Comparison of ENCODE assay signal across 8 cellular contexts in the genomic region with DNA sequence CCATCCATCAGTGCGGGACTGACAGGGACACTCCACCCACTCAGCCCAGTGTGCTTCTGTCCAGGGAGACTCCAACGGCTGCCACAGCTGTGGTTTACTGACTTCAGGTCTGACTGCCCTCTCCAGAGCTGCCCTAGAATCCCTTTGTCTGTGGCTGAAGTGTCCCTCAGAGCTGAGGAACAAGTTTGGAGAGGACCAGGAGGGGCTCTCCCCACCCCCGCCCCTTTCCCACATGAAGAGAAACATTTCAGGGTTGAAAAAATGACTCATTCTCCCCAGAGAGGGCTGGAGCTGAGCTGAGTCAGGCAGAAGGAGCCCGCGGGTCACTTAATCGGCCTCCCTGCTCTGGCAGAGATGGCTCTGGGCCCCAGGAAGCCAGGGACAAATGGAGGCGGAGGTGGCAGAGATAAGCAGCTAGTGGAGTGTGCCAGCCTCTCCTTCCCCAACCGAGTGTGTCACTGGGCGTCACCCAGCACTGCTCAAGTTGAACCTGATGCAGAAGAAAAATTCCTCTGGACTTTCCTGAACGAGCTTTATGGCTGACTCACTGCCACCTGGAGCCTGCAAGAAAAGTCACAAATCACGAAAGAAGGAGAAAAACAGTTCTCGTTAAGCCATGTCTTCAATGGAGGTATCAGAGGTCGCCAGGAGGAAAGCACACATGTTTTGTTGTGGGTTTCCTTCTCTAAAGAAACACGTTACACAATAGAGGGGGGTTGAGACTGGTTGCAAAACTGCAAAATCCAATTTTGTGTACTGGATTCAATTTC. TPM values are rescaled to one million over a fixed set of nuclear protein-coding genes. Genes with fewer than 3 reads are reported as not detected.
DNase-seq lines count a peak whose midpoint lies in the region; ATAC-seq and TF ChIP-seq lines count a peak whose summit lies in the region.

No MANE protein-coding gene starts in this region.

- H3K9me3 Mint-ChIP-seq in activated naive CD4-positive, alpha-beta T cell treated with anti-CD3 and anti-CD28 coated beads for 36 hours, result no peaks in the 10 kb centered on the region

- ATAC-seq in heart left ventricle (peak; percentile 65 to 88 (median 78)), gastrocnemius medialis (peak; percentile 73), HG02970 (IDR thresholded peaks at IDR 0.05; ENCODE audit: low FRiP score, unreplicated experiment) (no peak)

- H3K36me3 ChIP-seq in heart left ventricle (no peaks in the 10 kb centered on the region), gastrocnemius medialis (no peaks in the 10 kb centered on the region)

- H3K4me1 Mint-ChIP-seq in activated naive CD4-positive, alpha-beta T cell treated with anti-CD3 and anti-CD28 coated beads for 36 hours (ENCODE audit: low read depth), result peaks cover 90% of the 10 kb centered on the region

- peak; percentile 32 for DNase-seq in NCI-H2171 treated with DMSO at 0.1 percent for 48 hours (lab: John Stamatoyannopoulos, UW)
- no peak for DNase-seq in NCI-H2171 (lab: John Stamatoyannopoulos, UW)
- peak; percentile 99 for DNase-seq in RPMI7951 (ENCODE audit: low read depth)
- DNase-seq in activated naive CD4-positive, alpha-beta T cell treated with anti-CD3 and anti-CD28 coated beads for 36 hours, result peak; percentile 89
- DNase-seq in heart left ventricle, result peak; percentile 79 to 92 (median 85)
- peak; percentile 66 to 74 for DNase-seq in gastrocnemius medialis
- DNase-seq in NCI-H524 treated with DMSO at 0.1 percent for 48 hours (lab: John Stamatoyannopoulos, UW), result no peak

- H3K4me3 ChIP-seq in heart left ventricle, result peak overlapping the region in 2 of 12 donors; percentile 0 to 2
- no peak overlapping the region for H3K4me3 ChIP-seq in gastrocnemius medialis

- TF ChIP-seq POLR2A in heart left ventricle (IDR thresholded peaks at IDR 0.05) (no peak), gastrocnemius medialis (IDR thresholded peaks at IDR 0.05) (no peak)

- in situ Hi-C loops in gastrocnemius medialis (cut with MboI; ENCODE audit: low sequenced_read_pairs in 4 of 4), result no loop called here

- peaks cover 31% of the 10 kb centered on the region for H3K36me3 Mint-ChIP-seq in activated naive CD4-positive, alpha-beta T cell treated with anti-CD3 and anti-CD28 coated beads for 36 hours (ENCODE audit: low read depth)

- H3K27ac ChIP-seq in heart left ventricle (peak overlapping the region; percentile 5 to 91 (median 83)), gastrocnemius medialis (peak overlapping the region; percentile 76 to 82 (median 80))

- H3K27me3 ChIP-seq in heart left ventricle (no peaks in the 10 kb centered on the region), gastrocnemius medialis (no peaks in the 10 kb centered on the region)

- H3K27ac Mint-ChIP-seq in activated naive CD4-positive, alpha-beta T cell treated with anti-CD3 and anti-CD28 coated beads for 36 hours, result peak overlapping the region; percentile 97

- peak overlapping the region; percentile 63 for H3K4me3 Mint-ChIP-seq in activated naive CD4-positive, alpha-beta T cell treated with anti-CD3 and anti-CD28 coated beads for 36 hours

- no peaks in the 10 kb centered on the region for H3K27me3 Mint-ChIP-seq in activated naive CD4-positive, alpha-beta T cell treated with anti-CD3 and anti-CD28 coated beads for 36 hours (ENCODE audit: low read depth)

- intact Hi-C loops in activated naive CD4-positive, alpha-beta T cell treated with anti-CD3 and anti-CD28 coated beads for 36 hours (cut with micrococcal nuclease), result loop anchor here (1.0 kb wide), 4 partner anchors 10 to 392 kb away; no protein-coding TSS in a partner anchor
- intact Hi-C loops in heart left ventricle (cut with DNase I), result loop anchor here in 2 of 10 donors (5.0 kb wide), 1 partner anchor 42 kb away; no protein-coding TSS in a partner anchor
- intact Hi-C loops in gastrocnemius medialis (cut with DNase I; ENCODE audit: low total_unique reads), result loop anchor here (2.0 kb wide), 1 partner anchor 14 kb away; no protein-coding TSS in a partner anchor

- WGBS in heart left ventricle, 4 donors, result 15 to 31% (median 20%) methylated on average over 13 to 14 of the region's 14 CpGs

- no peaks in the 10 kb centered on the region for H3K9me3 ChIP-seq in heart left ventricle
- H3K9me3 ChIP-seq in gastrocnemius medialis, result no peaks in the 10 kb centered on the region

- no peak for TF ChIP-seq CTCF in heart left ventricle (IDR thresholded peaks at IDR 0.05)
- no peak for TF ChIP-seq CTCF in gastrocnemius medialis (IDR thresholded peaks at IDR 0.05 in 4 of 5, conservative IDR thresholded peaks at IDR 0.05 in 1 of 5)

- peaks cover 12 to 90% (median 73%) of the 10 kb centered on the region in 12 donors for H3K4me1 ChIP-seq in heart left ventricle
- peaks cover 33 to 57% of the 10 kb centered on the region in 2 donors for H3K4me1 ChIP-seq in gastrocnemius medialis

- CTCF ChIA-PET in activated naive CD4-positive, alpha-beta T cell treated with anti-CD3 and anti-CD28 coated beads for 36 hours (lab: Charles Lee), result interaction anchor here (0.7 to 5.4 kb wide), 16 partner anchors 10 to 70 kb away, joined by 3 to 53 read pairs (median 4); a partner anchor contains a TSS

RNA-seq across cellular contexts. Expression of a gene that starts 34.3 kb away (rescaled TPM):
- 112 and 131 TPM in 2 replicates for total RNA-seq in RPMI7951 (2014; rRNA removed; shearing (Covaris generic))
- total RNA-seq in activated naive CD4-positive, alpha-beta T cell treated with anti-CD3 and anti-CD28 coated beads for 36 hours, result 100 to 1,000 TPM; 160 to 166 TPM
- 100 to 1,000 TPM in 1 of 9 donors, 10 to 100 TPM in 8; 37.3 to 140 (median 59.4) TPM for total RNA-seq in heart left ventricle
- 10 to 100 TPM; 38.4 to 61.3 TPM for polyA plus RNA-seq in heart left ventricle
- 10 to 100 TPM; 17.1 to 39.9 (median 26.7) TPM for total RNA-seq in gastrocnemius medialis

Comparison
In these comparisons a context has a peak if more than half of its experiments do, and no peak if none do; other contexts are left out.
1. DNase-seq: peak in NCI-H2171 treated with DMSO at 0.1 percent for 48 hours (single experiment), RPMI7951 (single experiment), activated naive CD4-positive, alpha-beta T cell treated with anti-CD3 and anti-CD28 coated beads for 36 hours (single experiment), heart left ventricle (5 of 5) and gastrocnemius medialis (2 of 2); none in NCI-H2171 (single experiment) and NCI-H524 treated with DMSO at 0.1 percent for 48 hours (single experiment).